ENCODE assay signal across 1 cellular context in genomic region chr11:110298298-110298765, GRCh38.
TF ChIP-seq lines count a peak whose summit lies in the region.

No MANE protein-coding gene starts in this region.

TF ChIP-seq in liver, 16 proteins besides CTCF, POLR2A, EP300 and RAD21 (continued from another document):
- TF ChIP-seq ZBTB33 (IDR thresholded peaks at IDR 0.05) = peak; percentile 9
- peak; percentile 57 for TF ChIP-seq MAX (IDR thresholded peaks at IDR 0.05)
- peak; percentile 18 to 23 for TF ChIP-seq EGR1 (IDR thresholded peaks at IDR 0.05; ENCODE audit: low read depth in 2 of 2)
- TF ChIP-seq FOXA1 (IDR thresholded peaks at IDR 0.05) = no peak
- TF ChIP-seq, protein P1, sequence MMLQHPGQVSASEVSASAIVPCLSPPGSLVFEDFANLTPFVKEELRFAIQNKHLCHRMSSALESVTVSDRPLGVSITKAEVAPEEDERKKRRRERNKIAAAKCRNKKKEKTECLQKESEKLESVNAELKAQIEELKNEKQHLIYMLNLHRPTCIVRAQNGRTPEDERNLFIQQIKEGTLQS (IDR thresholded peaks at IDR 0.05) = no peak
- TF ChIP-seq TAF1 (conservative IDR thresholded peaks at IDR 0.05) = no peak
- TF ChIP-seq HNF4A (conservative IDR thresholded peaks at IDR 0.05) = peak in 1 of 2 donors; percentile 58
